In the genomic region with DNA sequence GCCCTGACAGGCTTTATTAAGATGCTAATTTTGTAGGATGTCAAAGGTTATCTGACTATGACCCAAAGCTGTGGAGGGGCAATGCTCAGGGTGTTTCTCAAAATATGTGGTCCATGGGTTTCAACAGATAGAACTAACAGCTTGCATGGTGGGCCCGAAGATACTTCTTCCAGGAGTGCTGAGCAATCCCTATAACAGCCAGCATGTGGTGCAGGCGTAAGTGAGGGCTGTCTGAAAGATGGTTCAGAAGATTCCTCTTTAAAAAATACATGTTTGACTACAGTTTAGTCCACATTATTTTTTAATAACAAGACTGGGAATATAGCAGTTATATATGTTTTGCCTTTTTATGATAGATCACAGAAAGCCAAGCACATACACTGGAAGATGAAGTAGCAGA, we compare ENCODE assay signal across 19 cellular contexts. TPM values are rescaled to one million over a fixed set of nuclear protein-coding genes. Genes with fewer than 3 reads are reported as not detected.
DNase-seq lines count a peak whose midpoint lies in the region; ATAC-seq, FAIRE-seq and TF ChIP-seq lines count a peak whose summit lies in the region.
"Had no signal": no experiment of that assay in that cellular context is flagged by ENCODE, and none has a peak within 500 bp of the region (broad histone marks: within the 10 kb centered on the region; RNA-seq: fewer than 3 reads in every experiment).

No MANE protein-coding gene starts in this region.

- in situ Hi-C loops in HAP-1 (cut with MboI; ENCODE audit: low sequenced_read_pairs), result no loop called here

- TF ChIP-seq CTCF in AG09319 (IDR thresholded peaks at IDR 0.05; ENCODE audit: low read depth, low read length) (peak; percentile 17), foreskin keratinocyte (conservative IDR thresholded peaks at IDR 0.05) (peak; percentile 27), tibial nerve (IDR thresholded peaks at IDR 0.05) (no peak)

- H3K27me3 ChIP-seq in foreskin keratinocyte, result peaks cover 61% of the 10 kb centered on the region
- peaks cover 16% of the 10 kb centered on the region for H3K27me3 ChIP-seq in HAP-1 (ENCODE audit: low read depth)
- H3K27me3 ChIP-seq in tibial nerve, result peaks cover 0 to 11% of the 10 kb centered on the region in 2 donors
- H3K27me3 ChIP-seq: dorsolateral prefrontal cortex had no signal

- ATAC-seq in SK-N-SH treated with all-trans-retinoic acid at 6 μM for 48 hours (peak; percentile 50; the same call in 1 of the 3 replicates), foreskin keratinocyte (peak; percentile 25)
- ATAC-seq: activated T-helper 17 cell treated with anti-CD3 and anti-CD28 coated beads, Interleukin-2, amount 50 U/mL, for 72 hours; T-helper 17 cell had no signal

- H3K4me3 ChIP-seq in HAP-1, result no peak overlapping the region
- no peak overlapping the region for H3K4me3 ChIP-seq in tibial nerve
- H3K4me3 ChIP-seq: dorsolateral prefrontal cortex, thoracic aorta had no signal

- DNase-seq in AG09319 (ENCODE audit: extremely low read depth, low read depth) (no peak), GM19239 (ENCODE audit: insufficient read length, low spot score) (peak; percentile 4), foreskin keratinocyte (no peak), HAP-1 (ENCODE audit: low spot score in 2 of 2) (no peak), tibial nerve (ENCODE audit: low spot score in 2 of 2) (no peak), NCI-H2081 (lab: John Stamatoyannopoulos, UW) (no peak), medulla oblongata (ENCODE audit: extremely low spot score) (no peak)
- DNase-seq: activated CD4-positive, alpha-beta memory T cell treated with anti-CD3 and anti-CD28 coated beads for 36 hours; amygdala; C1 segment of cervical spinal cord; dorsolateral prefrontal cortex; NCI-H1436 treated with DMSO at 0.1 percent for 48 hours; NCI-H510A treated with DMSO at 0.1 percent for 48 hours; RPMI8226; T-helper 17 cell had no signal

- FAIRE-seq in GM19239 (lab: Jason Lieb, UNC), result no peak
- FAIRE-seq: G401.6 had no signal

- WGBS in tibial nerve, 2 donors, result 74 to 78% methylated on average over 2 of the region's 2 CpGs

- H3K36me3 ChIP-seq in HAP-1 (replicated peaks) (no peaks in the 10 kb centered on the region), tibial nerve (no peaks in the 10 kb centered on the region)
- H3K36me3 ChIP-seq: thoracic aorta had no signal

- H3K27ac ChIP-seq in foreskin keratinocyte (no peak overlapping the region), tibial nerve (no peak overlapping the region)
- H3K27ac ChIP-seq: thoracic aorta had no signal

- H3K4me1 ChIP-seq in foreskin keratinocyte, result no peaks in the 10 kb centered on the region
- no peaks in the 10 kb centered on the region for H3K4me1 ChIP-seq in HAP-1
- no peaks in the 10 kb centered on the region for H3K4me1 ChIP-seq in tibial nerve

- H3K9me3 ChIP-seq in HAP-1 (no peaks in the 10 kb centered on the region), tibial nerve (no peaks in the 10 kb centered on the region)
- H3K9me3 ChIP-seq: thoracic aorta had no signal

- no peak for TF ChIP-seq EP300 in tibial nerve (IDR thresholded peaks at IDR 0.05)

- no peak for TF ChIP-seq POLR2A in tibial nerve (IDR thresholded peaks at IDR 0.05)

TF ChIP-seq in SK-N-SH treated with all-trans-retinoic acid at 6 μM for 48 hours, 23 proteins besides CTCF, POLR2A, EP300 and RAD21:
- TF ChIP-seq CREB5 (CRISPR knock-in tag; IDR thresholded peaks at IDR 0.05; ENCODE audit: low read depth) (no peak), ARNTL (CRISPR knock-in tag; IDR thresholded peaks at IDR 0.05; ENCODE audit: borderline replicate concordance, low read depth) (no peak), BACH2 (CRISPR knock-in tag; IDR thresholded peaks at IDR 0.05; ENCODE audit: borderline replicate concordance) (no peak), CSDC2 (CRISPR knock-in tag; IDR thresholded peaks at IDR 0.05) (no peak), OSR1 (CRISPR knock-in tag; IDR thresholded peaks at IDR 0.05) (no peak), PATZ1 (CRISPR knock-in tag; IDR thresholded peaks at IDR 0.05; ENCODE audit: borderline replicate concordance) (no peak), ZFP3 (CRISPR knock-in tag; IDR thresholded peaks at IDR 0.05) (no peak), ZNF565 (CRISPR knock-in tag; conservative IDR thresholded peaks at IDR 0.05; ENCODE audit: low read depth) (no peak), ZC3H10 (CRISPR knock-in tag; IDR thresholded peaks at IDR 0.05) (no peak), PPARA (CRISPR knock-in tag; IDR thresholded peaks at IDR 0.05; ENCODE audit: borderline replicate concordance) (no peak), RARB (CRISPR knock-in tag; IDR thresholded peaks at IDR 0.05) (no peak), ZNF70 (CRISPR knock-in tag; IDR thresholded peaks at IDR 0.05) (no peak), GLIS3 (CRISPR knock-in tag; IDR thresholded peaks at IDR 0.05) (no peak), ZFP30 (CRISPR knock-in tag; IDR thresholded peaks at IDR 0.05) (no peak)

RNA-seq across cellular contexts. Expression of gene SCG3, which starts 7.6 kb away (rescaled TPM):
- total RNA-seq in foreskin keratinocyte (not detected in 2 replicates), tibial nerve (not detected)
- 0.01 TPM in 1 of 2 replicates, not detected in the other for polyA plus RNA-seq in foreskin keratinocyte
- total RNA-seq: activated CD4-positive, alpha-beta memory T cell treated with anti-CD3 and anti-CD28 coated beads for 36 hours; activated T-helper 17 cell treated with anti-CD3 and anti-CD28 coated beads, Interleukin-2, amount 50 U/mL, for 72 hours; T-helper 17 cell; thoracic aorta had no signal

RNA-seq across cellular contexts. Expression of gene LYSMD2, which starts 48.6 kb away (rescaled TPM):
- total RNA-seq in foreskin keratinocyte, result 6.8 and 7.5 TPM in 2 replicates
- polyA plus RNA-seq in foreskin keratinocyte, result 5.9 and 8.8 TPM in 2 replicates
- total RNA-seq in tibial nerve, result 10 to 100 TPM; 16.8 to 24.9 (median 19.9) TPM

Comparison
In these comparisons a context has a peak if more than half of its experiments do, and no peak if none do; other contexts are left out.
1. CTCF ChIP-seq: peak in AG09319 (single experiment) and foreskin keratinocyte (single experiment); none in tibial nerve (0 of 5).